In genomic region chr11:122717264-122717867, GRCh38 we compare ENCODE assay signal across 8 cellular contexts.
DNase-seq lines count a peak whose midpoint lies in the region; ATAC-seq, FAIRE-seq and TF ChIP-seq lines count a peak whose summit lies in the region.

No MANE protein-coding gene starts in this region.

- H3K4me3 Mint-ChIP-seq in endothelial cell (ENCODE audit: unreplicated experiment) = no peak overlapping the region
- H3K4me3 Mint-ChIP-seq in progenitor cell of endocrine pancreas (ENCODE audit: low read depth) = no peak overlapping the region

- peaks cover 2% of the 10 kb centered on the region for H3K27me3 Mint-ChIP-seq in endothelial cell (ENCODE audit: unreplicated experiment)
- peaks cover 28% of the 10 kb centered on the region for H3K27me3 Mint-ChIP-seq in progenitor cell of endocrine pancreas

- peak overlapping the region; percentile 58 for H3K27ac Mint-ChIP-seq in endothelial cell (ENCODE audit: unreplicated experiment)
- H3K27ac Mint-ChIP-seq in progenitor cell of endocrine pancreas = no peak overlapping the region

- H3K9me3 Mint-ChIP-seq in endothelial cell (ENCODE audit: unreplicated experiment) = no peaks in the 10 kb centered on the region
- H3K9me3 Mint-ChIP-seq in progenitor cell of endocrine pancreas (ENCODE audit: low read depth) = no peaks in the 10 kb centered on the region

- FAIRE-seq in GM18507 (lab: Jason Lieb, UNC) = peak; percentile 85

- peak; percentile 84 for ATAC-seq in GM21619 (IDR thresholded peaks at IDR 0.05; ENCODE audit: unreplicated experiment)

- H3K36me3 Mint-ChIP-seq in endothelial cell (ENCODE audit: low read depth, unreplicated experiment) = peaks cover 5% of the 10 kb centered on the region
- no peaks in the 10 kb centered on the region for H3K36me3 Mint-ChIP-seq in progenitor cell of endocrine pancreas (ENCODE audit: insufficient read depth)

- TF ChIP-seq CTCF in endothelial cell (IDR thresholded peaks at IDR 0.05; ENCODE audit: unreplicated experiment) (no peak), progenitor cell of endocrine pancreas (IDR thresholded peaks at IDR 0.05; ENCODE audit: unreplicated experiment) (no peak)

- DNase-seq in GM18507 (ENCODE audit: extremely low spot score, insufficient read length, low read depth) (peak; percentile 20), Kasumi-1 (lab: John Stamatoyannopoulos, UW) (peak; percentile 95 to 96), endothelial cell (ENCODE audit: low spot score) (no peak), DMS53 (lab: John Stamatoyannopoulos, UW) (no peak), HPDE6-E6E7 (ENCODE audit: extremely low spot score) (no peak), dermis blood vessel endothelial cell (no peak), progenitor cell of endocrine pancreas (ENCODE audit: low spot score, unreplicated experiment) (no peak)

- H3K4me1 Mint-ChIP-seq in endothelial cell (ENCODE audit: unreplicated experiment) (peaks cover 51% of the 10 kb centered on the region), progenitor cell of endocrine pancreas (ENCODE audit: low read depth) (no peaks in the 10 kb centered on the region)

Comparison
In these comparisons a context has a peak if more than half of its experiments do, and no peak if none do; other contexts are left out.
1. DNase-seq: peak in GM18507 (single experiment) and Kasumi-1 (2 of 2); none in endothelial cell (single experiment), DMS53 (single experiment), HPDE6-E6E7 (single experiment), dermis blood vessel endothelial cell (single experiment) and progenitor cell of endocrine pancreas (single experiment).